ENCODE assay signal across 20 cellular contexts in the genomic region with DNA sequence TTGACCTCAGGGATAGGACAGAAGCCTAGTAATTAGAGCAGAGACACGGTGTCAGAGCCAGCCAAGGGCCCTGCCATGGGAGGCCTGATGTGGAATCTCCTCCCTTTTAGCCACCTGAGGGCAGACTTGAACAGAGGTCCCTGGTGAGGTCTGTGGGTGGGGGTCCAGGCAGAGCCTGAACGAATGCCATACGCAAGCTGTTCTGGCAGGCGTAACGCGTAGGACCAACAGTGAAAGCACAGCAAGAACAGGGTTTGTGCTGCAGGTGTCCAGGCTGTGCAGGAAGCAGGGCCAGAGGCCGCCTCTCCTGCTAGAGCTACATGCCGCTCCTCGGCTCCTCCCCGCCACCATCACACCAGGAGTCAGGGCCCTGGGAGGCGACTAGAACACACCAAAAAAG.
DNase-seq lines count a peak whose midpoint lies in the region; ATAC-seq and TF ChIP-seq lines count a peak whose summit lies in the region.
"Had no signal": no experiment of that assay in that cellular context is flagged by ENCODE, and none has a peak within 500 bp of the region (broad histone marks: within the 10 kb centered on the region; RNA-seq: fewer than 3 reads in every experiment).

No MANE protein-coding gene starts in this region.

- H3K9me3 Mint-ChIP-seq in natural killer cell = no peaks in the 10 kb centered on the region
- H3K9me3 Mint-ChIP-seq: CD4-positive, CD25-positive, alpha-beta regulatory T cell had no signal

- H3K18ac ChIP-seq in IMR-90 (ENCODE audit: low read depth, low read length) = no peak overlapping the region

- DNase-seq in BE2C (peak; percentile 39), IMR-90 (no peak), WERI-Rb-1 (peak; percentile 51), left kidney (ENCODE audit: low read depth, low spot score) (peak; percentile 0), pons (ENCODE audit: low spot score) (no peak), natural killer cell (no peak), T-helper 1 cell (no peak)
- DNase-seq: CD4-positive, CD25-positive, alpha-beta regulatory T cell; COR-L47; DMS 273 treated with DMSO at 0.1 percent for 48 hours; DND-41; HCEC 1CT; NCI-H1048; NCI-H146; NCI-H2029 treated with DMSO at 0.1 percent for 48 hours; NCI-H2171; NCI-H526 treated with DMSO at 0.1 percent for 48 hours; SHP77 had no signal

- no peak for ATAC-seq in IMR-90 (ENCODE audit: low read depth)
- no peak for ATAC-seq in GM21515 (IDR thresholded peaks at IDR 0.05; ENCODE audit: unreplicated experiment)
- no peak for ATAC-seq in natural killer cell

- no peak overlapping the region for H2BK5ac ChIP-seq in IMR-90 (ENCODE audit: low read depth, low read length, poor library complexity, severe bottlenecking)

- no peak overlapping the region for H3K9ac ChIP-seq in IMR-90 (ENCODE audit: low read depth, low read length)

- no peak overlapping the region for H3K27ac Mint-ChIP-seq in natural killer cell
- H3K27ac Mint-ChIP-seq: B cell; CD4-positive, CD25-positive, alpha-beta regulatory T cell had no signal

- no peak overlapping the region for H3K4me3 ChIP-seq in BE2C (ENCODE audit: low read depth, low read length)
- H3K4me3 ChIP-seq in IMR-90 (ENCODE audit: insufficient read depth, low read depth, low read length) = no peak overlapping the region
- no peak overlapping the region for H3K4me3 ChIP-seq in WERI-Rb-1 (ENCODE audit: low read depth, low read length)

- no peaks in the 10 kb centered on the region for H3K27me3 Mint-ChIP-seq in natural killer cell (ENCODE audit: low read depth in 2 of 2)
- H3K27me3 Mint-ChIP-seq: B cell; CD4-positive, CD25-positive, alpha-beta regulatory T cell had no signal

- intact Hi-C loops in IMR-90 (cut with micrococcal nuclease) (no loop called here), natural killer cell (cut with micrococcal nuclease) (no loop called here)

- H3K4ac ChIP-seq in IMR-90 (ENCODE audit: low read depth, low read length) = no peak overlapping the region

- peak overlapping the region; percentile 29 for H2AK9ac ChIP-seq in IMR-90 (replicated peaks; ENCODE audit: low read depth, low read length, poor library complexity)

- H3K27me3 ChIP-seq in BE2C (no peaks in the 10 kb centered on the region), IMR-90 (ENCODE audit: control insufficient read depth, insufficient read depth, low read length) (no peaks in the 10 kb centered on the region), WERI-Rb-1 (ENCODE audit: insufficient read depth, low read depth, severe bottlenecking) (no peaks in the 10 kb centered on the region)

- H3K36me3 ChIP-seq in BE2C (no peaks in the 10 kb centered on the region), IMR-90 (ENCODE audit: control insufficient read depth, insufficient read depth, low read length) (no peaks in the 10 kb centered on the region), WERI-Rb-1 (no peaks in the 10 kb centered on the region)

- no peak overlapping the region for H4K5ac ChIP-seq in IMR-90 (ENCODE audit: low read depth, low read length)

- TF ChIP-seq CTCF in BE2C (IDR thresholded peaks at IDR 0.05; ENCODE audit: low read depth, low read length) (peak; percentile 34), IMR-90 (conservative IDR thresholded peaks at IDR 0.05; ENCODE audit: low read depth, low read length) (no peak), WERI-Rb-1 (IDR thresholded peaks at IDR 0.05; ENCODE audit: low read depth, low read length) (peak; percentile 48; the same call in 1 of the 2 replicates), natural killer cell (IDR thresholded peaks at IDR 0.05) (no peak)

- H3K56ac ChIP-seq in IMR-90 (ENCODE audit: extremely low read depth, insufficient read depth, low read length) = no peak overlapping the region

- in situ Hi-C loops in IMR-90 (cut with MboI; ENCODE audit: low sequenced_read_pairs) = no loop called here

- H3K23ac ChIP-seq in IMR-90 (ENCODE audit: low read depth, low read length) = no peak overlapping the region

- no peak overlapping the region for H3K4me3 Mint-ChIP-seq in natural killer cell
- H3K4me3 Mint-ChIP-seq: B cell; CD4-positive, CD25-positive, alpha-beta regulatory T cell had no signal

- H4K20me1 ChIP-seq in IMR-90 (ENCODE audit: insufficient read depth, low read length) = no peaks in the 10 kb centered on the region

- H4K91ac ChIP-seq in IMR-90 (ENCODE audit: insufficient read depth, low read depth, low read length) = no peak overlapping the region

- H2AK5ac ChIP-seq in IMR-90 (ENCODE audit: low read depth, low read length) = peak overlapping the region; percentile 67; the same call in 1 of the 2 replicates

- dilution Hi-C loops in IMR-90 (cut with HindIII; ENCODE audit: low sequenced_read_pairs, unreplicated experiment) = no loop called here

- no peak overlapping the region for H2BK120ac ChIP-seq in IMR-90 (ENCODE audit: low read depth, low read length)

- peaks cover 32% of the 10 kb centered on the region for H3K4me1 ChIP-seq in BE2C
- H3K4me1 ChIP-seq in IMR-90 (ENCODE audit: control insufficient read depth, insufficient read depth, low read length) = peaks cover 9% of the 10 kb centered on the region

- H3K14ac ChIP-seq in IMR-90 (replicated peaks; ENCODE audit: low read depth, low read length) = 0 out of 2 replicates have a peak overlapping the region, but pooled peaks have one; percentile 2

- H3K9me1 ChIP-seq in IMR-90 (ENCODE audit: insufficient read depth, low read length) = peaks cover 6% of the 10 kb centered on the region; the same call in 1 of the 2 replicates

- H3K79me1 ChIP-seq in IMR-90 (ENCODE audit: low read depth in 1 of 2, low read length in 2 of 2) = peaks cover 0 to 3% of the 10 kb centered on the region in 2 experiments; a peak in 1 of 4 replicates

- peak overlapping the region; percentile 83; the same call in 2 of the 3 replicates for H2BK15ac ChIP-seq in IMR-90 (ENCODE audit: low read depth, low read length)

- 100% methylated on average over 1 of the region's 11 CpGs; no CpG with 5 or more reads in 1 of the 2 experiments for WGBS in IMR-90 (ENCODE audit: extremely low coverage in 2 of 2, insufficient read length in 1 of 2), 2 experiments

- H3K36me3 Mint-ChIP-seq in natural killer cell = no peaks in the 10 kb centered on the region

- peaks cover 0 to 5% of the 10 kb centered on the region in 2 donors for H3K4me1 Mint-ChIP-seq in natural killer cell
- H3K4me1 Mint-ChIP-seq: B cell had no signal

- TF ChIP-seq POLR2A in IMR-90 (IDR thresholded peaks at IDR 0.05; ENCODE audit: low read depth, low read length) = no peak

- H2BK20ac ChIP-seq in IMR-90 (ENCODE audit: low read depth, low read length) = no peak overlapping the region; the same call in 1 of the 2 replicates

- no peak overlapping the region for H4K8ac ChIP-seq in IMR-90 (ENCODE audit: low read depth in 2 of 2, low read length in 2 of 2)

- TF ChIP-seq RAD21 in IMR-90 (IDR thresholded peaks at IDR 0.05; ENCODE audit: low read length) = no peak

- H3K9me3 ChIP-seq in BE2C (no peaks in the 10 kb centered on the region), IMR-90 (ENCODE audit: control insufficient read depth, insufficient read depth, low read length) (no peaks in the 10 kb centered on the region), WERI-Rb-1 (ENCODE audit: severe bottlenecking) (no peaks in the 10 kb centered on the region)

- no peak overlapping the region for H3K27ac ChIP-seq in IMR-90 (ENCODE audit: insufficient read depth, low read length)
- no peak overlapping the region for H3K27ac ChIP-seq in WERI-Rb-1

- BruUV-seq in IMR-90 (replicated peaks; lab: Mats Ljungman, UMichigan) = no TSS peak

- POLR2A ChIA-PET in IMR-90 (lab: Charles Lee; ENCODE audit: unreplicated experiment) = no interaction called here

- H3K4me2 ChIP-seq in IMR-90 (ENCODE audit: low read depth, low read length) = no peak overlapping the region

- CTCF ChIA-PET in IMR-90 (lab: Yijun Ruan, JAX) = no interaction called here

- no peak overlapping the region for H2AFZ ChIP-seq in IMR-90 (replicated peaks; ENCODE audit: low read length, poor library complexity)

TF ChIP-seq in IMR-90, 13 proteins besides CTCF, POLR2A, EP300 and RAD21:
- TF ChIP-seq FOS (IDR thresholded peaks at IDR 0.05; ENCODE audit: low read depth, low read length) = no peak
- TF ChIP-seq MAFK (IDR thresholded peaks at IDR 0.05; ENCODE audit: low read depth, low read length) = no peak
- no peak for TF ChIP-seq MXI1 (IDR thresholded peaks at IDR 0.05; ENCODE audit: borderline replicate concordance, low read depth, low read length)
- TF ChIP-seq MAZ (IDR thresholded peaks at IDR 0.05; ENCODE audit: borderline replicate concordance, low read depth, low read length) = no peak
- no peak for TF ChIP-seq NFE2L2 (IDR thresholded peaks at IDR 0.05; ENCODE audit: low read depth, low read length)
- no peak for TF ChIP-seq CEBPB (IDR thresholded peaks at IDR 0.05; ENCODE audit: low read depth, low read length)
- TF ChIP-seq RFX5 (IDR thresholded peaks at IDR 0.05; ENCODE audit: low read depth, low read length) = no peak
- TF ChIP-seq, protein P1, sequence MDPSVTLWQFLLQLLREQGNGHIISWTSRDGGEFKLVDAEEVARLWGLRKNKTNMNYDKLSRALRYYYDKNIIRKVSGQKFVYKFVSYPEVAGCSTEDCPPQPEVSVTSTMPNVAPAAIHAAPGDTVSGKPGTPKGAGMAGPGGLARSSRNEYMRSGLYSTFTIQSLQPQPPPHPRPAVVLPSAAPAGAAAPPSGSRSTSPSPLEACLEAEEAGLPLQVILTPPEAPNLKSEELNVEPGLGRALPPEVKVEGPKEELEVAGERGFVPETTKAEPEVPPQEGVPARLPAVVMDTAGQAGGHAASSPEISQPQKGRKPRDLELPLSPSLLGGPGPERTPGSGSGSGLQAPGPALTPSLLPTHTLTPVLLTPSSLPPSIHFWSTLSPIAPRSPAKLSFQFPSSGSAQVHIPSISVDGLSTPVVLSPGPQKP (IDR thresholded peaks at IDR 0.05; ENCODE audit: borderline replicate concordance, low read depth, low read length) = no peak
- TF ChIP-seq SMC3 (IDR thresholded peaks at IDR 0.05; ENCODE audit: low read depth, low read length) = no peak
- no peak for TF ChIP-seq CHD1 (IDR thresholded peaks at IDR 0.05; ENCODE audit: low read depth, low read length)

Comparison
In these comparisons a context has a peak if more than half of its experiments do, and no peak if none do; other contexts are left out.
1. DNase-seq: peak in BE2C (single experiment), WERI-Rb-1 (single experiment) and left kidney (single experiment); none in IMR-90 (single experiment), pons (single experiment), natural killer cell (single experiment) and T-helper 1 cell (0 of 5).
2. CTCF ChIP-seq: peak in BE2C (single experiment) and WERI-Rb-1 (single experiment); none in IMR-90 (single experiment) and natural killer cell (single experiment).